Comparison of ENCODE assay signal across 22 cellular contexts in the genomic region with DNA sequence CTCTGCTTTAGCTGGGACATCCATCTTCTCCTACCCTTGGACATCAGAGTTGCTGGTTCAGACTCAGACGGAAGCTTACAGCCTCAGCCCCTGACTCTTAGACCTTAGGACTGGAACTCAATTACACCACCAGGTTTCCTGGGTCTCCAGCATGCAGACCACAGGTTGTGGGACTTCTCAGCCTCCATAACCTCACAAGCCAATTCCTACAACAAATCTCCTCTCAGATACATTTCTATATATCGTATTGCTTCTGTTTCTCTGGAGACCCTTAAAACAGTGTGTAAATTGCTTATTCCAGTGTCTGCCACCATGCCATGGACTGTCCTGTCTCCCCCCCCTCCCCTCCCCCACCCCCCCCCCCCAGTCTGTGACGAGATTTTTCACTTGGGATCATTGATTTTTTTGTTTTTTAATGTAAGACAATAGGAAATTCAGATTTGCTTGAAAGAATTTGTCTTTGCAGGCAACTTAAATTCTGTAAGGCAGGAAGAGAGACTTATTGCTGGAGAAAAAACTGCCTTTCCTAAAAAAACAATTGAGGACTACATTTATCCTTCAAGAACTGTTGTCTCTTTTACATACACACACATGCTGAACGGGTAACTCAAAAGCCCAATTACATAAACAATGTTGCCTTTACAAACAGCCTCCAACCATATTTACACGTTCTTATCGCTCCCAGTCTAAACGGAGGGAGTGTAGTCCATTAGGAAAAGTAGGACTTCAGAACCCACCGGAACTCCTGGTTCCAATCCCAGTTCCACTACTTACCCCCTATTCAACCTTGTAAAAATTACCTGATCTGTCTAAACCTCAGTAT. TPM values are rescaled to one million over a fixed set of nuclear protein-coding genes. Genes with fewer than 3 reads are reported as not detected.
A peak's percentile ranks its signal among the peaks of the same experiment; 100 is the strongest.
DNase-seq lines count a peak whose midpoint lies in the region; FAIRE-seq and TF ChIP-seq lines count a peak whose summit lies in the region.
"Had no signal": no experiment of that assay in that cellular context is flagged by ENCODE, and none has a peak within 500 bp of the region (broad histone marks: within the 10 kb centered on the region; RNA-seq: fewer than 3 reads in every experiment).

No MANE protein-coding gene starts in this region.

- POLR2A ChIA-PET in RWPE1 (lab: Yijun Ruan, JAX; ENCODE audit: low non-redundant PET) (no interaction called here), H1 (lab: Charles Lee; ENCODE audit: partially characterized antibody) (no interaction called here)

- H3K18ac ChIP-seq in H1 (ENCODE audit: extremely low read depth, low read length) = no peak overlapping the region

- H3K27ac ChIP-seq in RWPE1 = peak overlapping the region; percentile 78; the same call in 1 of the 2 replicates
- no peak overlapping the region for H3K27ac ChIP-seq in H1 (ENCODE audit: low read depth, low read length)

- no peak overlapping the region for H3K4me3 ChIP-seq in H1 (ENCODE audit: extremely low read depth in 1 of 4, insufficient read depth in 2 of 4, low read depth in 3 of 4, low read length in 4 of 4)

- CTCF ChIA-PET in RWPE1 (lab: Yijun Ruan, JAX) (no interaction called here), H1 (lab: Charles Lee; ENCODE audit: partially characterized antibody) (interaction anchor here (1.1 to 2.2 kb wide), 2 partner anchors 27 to 133 kb away, joined by 3 to 5 read pairs; no protein-coding TSS in a partner anchor)

- H3K56ac ChIP-seq in H1 (replicated peaks; ENCODE audit: insufficient read length, low read depth, low read length) = no peak overlapping the region

- H3K27me3 ChIP-seq in H1 (replicated peaks in 1 of 4; ENCODE audit: control insufficient read depth in 3 of 4, extremely low read depth in 1 of 4, insufficient read depth in 3 of 4, low read length in 3 of 4) = no peaks in the 10 kb centered on the region

- no peak overlapping the region for H3K23ac ChIP-seq in H1 (ENCODE audit: insufficient read length)

- TF ChIP-seq EP300 in H1 (IDR thresholded peaks at IDR 0.05; ENCODE audit: borderline replicate concordance in 1 of 2, low read depth in 2 of 2, low read length in 2 of 2) = no peak

- no peak overlapping the region for H2BK12ac ChIP-seq in H1 (ENCODE audit: low read depth, low read length)

- H4K5ac ChIP-seq in H1 (ENCODE audit: insufficient read length, low read depth, low read length) = no peak overlapping the region

- no peak overlapping the region for H4K8ac ChIP-seq in H1 (ENCODE audit: extremely low read depth, insufficient read depth, low read length)

- no peaks in the 10 kb centered on the region for H3K9me3 ChIP-seq in H1 (ENCODE audit: insufficient read depth in 2 of 2, low read depth in 1 of 2, low read length in 1 of 2)

- TF ChIP-seq CTCF in RWPE1 (conservative IDR thresholded peaks at IDR 0.05; ENCODE audit: low read depth) (no peak), H1 (IDR thresholded peaks at IDR 0.05; ENCODE audit: control extremely low read depth in 1 of 3, insufficient read depth in 1 of 3, low read depth in 1 of 3, low read length in 3 of 3) (no peak)

- no peak overlapping the region for H3K14ac ChIP-seq in H1 (ENCODE audit: insufficient read length)

- no peaks in the 10 kb centered on the region for H3K79me1 ChIP-seq in H1 (ENCODE audit: low read depth, low read length)

- no peak overlapping the region for H2BK120ac ChIP-seq in H1 (replicated peaks; ENCODE audit: low read depth, low read length)

- DNase-seq in H4 (ENCODE audit: low spot score) (peak; percentile 69), RWPE1 (ENCODE audit: low spot score) (no peak), H1 (ENCODE audit: low read depth in 1 of 2, low spot score in 2 of 2) (no peak), NAMALWA (ENCODE audit: low spot score) (no peak), NCI-H2029 (lab: John Stamatoyannopoulos, UW) (no peak)
- DNase-seq in stimulated activated CD4-positive, alpha-beta T cell treated with anti-CD3 and anti-CD28 coated beads, Interleukin-4, amount 100 ng/mL, for 4 hours = no peak
- DNase-seq: C1 segment of cervical spinal cord; Calu3; CD4-positive, alpha-beta memory T cell; COR-L47; DMS53; DMS79 treated with DMSO at 0.1 percent for 48 hours; GF-D8; GOT3; H9 had no signal

- no peak for FAIRE-seq in H1 (lab: Jason Lieb, UNC)
- FAIRE-seq: GM12891, GM18507 had no signal

- H3K9ac ChIP-seq in H1 (replicated peaks in 1 of 4; ENCODE audit: extremely low read depth in 1 of 4, low read depth in 3 of 4, low read length in 3 of 4) = no peak overlapping the region

- no peak overlapping the region for H3K4ac ChIP-seq in H1 (replicated peaks; ENCODE audit: insufficient read length, low read depth, low read length)

- no peak overlapping the region for H4K91ac ChIP-seq in H1 (replicated peaks; ENCODE audit: insufficient read length, low read length)

- no peak overlapping the region for H2BK5ac ChIP-seq in H1 (ENCODE audit: low read depth, low read length)

- H2BK20ac ChIP-seq in H1 (ENCODE audit: low read length) = no peak overlapping the region

- no peaks in the 10 kb centered on the region for H4K20me1 ChIP-seq in H1 (replicated peaks in 1 of 2; ENCODE audit: control insufficient read depth in 1 of 2, insufficient read depth in 2 of 2, low read length in 2 of 2)

- no peak for TF ChIP-seq RAD21 in H1 (IDR thresholded peaks at IDR 0.05 in 1 of 2, conservative IDR thresholded peaks at IDR 0.05 in 1 of 2; ENCODE audit: low read depth in 2 of 2, low read length in 2 of 2)

- H3K4me2 ChIP-seq in H1 (ENCODE audit: insufficient read depth in 1 of 2, low read depth in 2 of 2, low read length in 2 of 2) = no peak overlapping the region

- H3K23me2 ChIP-seq in H1 (ENCODE audit: low read depth, low read length) = peaks cover 5% of the 10 kb centered on the region; the same call in 1 of the 2 replicates

- H2BK15ac ChIP-seq in H1 (ENCODE audit: low read length) = no peak overlapping the region

- H2AK5ac ChIP-seq in H1 (ENCODE audit: low read depth, low read length) = 0 out of 2 replicates have a peak overlapping the region, but pooled peaks have one; percentile 1

- no peaks in the 10 kb centered on the region for H3K79me2 ChIP-seq in H1 (ENCODE audit: control insufficient read depth in 1 of 2, insufficient read depth in 2 of 2, low read length in 2 of 2)

- TF ChIP-seq POLR2A in H1 (IDR thresholded peaks at IDR 0.05; ENCODE audit: control extremely low read depth in 1 of 2, low read depth in 2 of 2, low read length in 2 of 2) = no peak

- H3K36me3 ChIP-seq in H1 (ENCODE audit: control insufficient read depth in 2 of 4, insufficient read depth in 4 of 4, low read length in 3 of 4) = no peaks in the 10 kb centered on the region

- 77% methylated on average over 8 of the region's 8 CpGs; no CpG with 5 or more reads in 1 of the 2 experiments for WGBS in H1 (ENCODE audit: extremely low coverage in 1 of 2, insufficient coverage in 1 of 2, insufficient read length in 1 of 2, insufficient replicate concordance in 2 of 2, low coverage in 1 of 2, low lambda C conversion rate in 2 of 2, missing lambda C conversion rate in 1 of 2), 2 experiments

- H3K4me1 ChIP-seq in H1 (replicated peaks in 1 of 4; ENCODE audit: control insufficient read depth in 3 of 4, insufficient read depth in 4 of 4, low read length in 3 of 4) = peaks cover 0 to 5% (median under 1%) of the 10 kb centered on the region in 4 experiments; a peak in 5 of 7 replicates

- peak overlapping the region; percentile 81; the same call in 1 of the 2 replicates for H2AFZ ChIP-seq in H1 (ENCODE audit: low read length)

TF ChIP-seq in H1, 55 proteins besides CTCF, POLR2A, EP300 and RAD21:
- no peak for TF ChIP-seq ASH2L (IDR thresholded peaks at IDR 0.05; ENCODE audit: low read length)
- no peak for TF ChIP-seq POLR2AphosphoS5 (IDR thresholded peaks at IDR 0.05; ENCODE audit: low read depth, low read length)
- no peak for TF ChIP-seq E2F6 (IDR thresholded peaks at IDR 0.05)
- TF ChIP-seq CHD1 (IDR thresholded peaks at IDR 0.05; ENCODE audit: low read depth, low read length) = no peak
- no peak for TF ChIP-seq JUN (IDR thresholded peaks at IDR 0.05; ENCODE audit: low read depth, low read length)
- TF ChIP-seq KDM4A (IDR thresholded peaks at IDR 0.05; ENCODE audit: low read depth, low read length, severe bottlenecking) = no peak
- TF ChIP-seq JUND (IDR thresholded peaks at IDR 0.05; ENCODE audit: low read length) = no peak
- no peak for TF ChIP-seq HDAC6 (IDR thresholded peaks at IDR 0.05; ENCODE audit: low read depth, low read length)
- no peak for TF ChIP-seq MAFK (IDR thresholded peaks at IDR 0.05; ENCODE audit: low read depth, low read length)

RNA-seq across cellular contexts. Expression of gene TEKT5, which starts 39.9 kb away (rescaled TPM):
- not detected in 2 replicates for total RNA-seq in H4 (2014; rRNA removed; shearing (Covaris generic))
- not detected in 2 replicates for total RNA-seq in H1 (2021; fragmentation: NEBNext Ultra II Directional; extraction: Animal tissue kit (Norgen Biotek cat#: 25700))
- polyA plus RNA-seq in H1 (2011; rRNA removed) = 0.24 and 0.95 TPM in 2 replicates
- polyA plus RNA-seq in H1 (2011; cell fraction: cytosol; rRNA removed) = 0.26 TPM
- polyA plus RNA-seq in H1 (2011; cell fraction: nucleus; rRNA removed) = 0.68 TPM
- polyA plus RNA-seq in H1 (2012, experiment 1 of 2) = 0.36 to 1.3 TPM (median 0.60 TPM) in 4 replicates
- polyA plus RNA-seq in H1 (2012, experiment 2 of 2) = not detected
- polyA plus RNA-seq in H1 (2013, experiment 1 of 2) = 0.20 TPM
- polyA plus RNA-seq in H1 (2013, experiment 2 of 2) = 0.09 TPM
- 0.22 and 0.54 TPM in 2 replicates for polyA minus RNA-seq in H1 (2011; rRNA and poly(A)+ RNA removed)
- polyA minus RNA-seq in H1 (2011; cell fraction: cytosol; rRNA and poly(A)+ RNA removed) = not detected
- 1.2 TPM for polyA minus RNA-seq in H1 (2011; cell fraction: nucleus; rRNA and poly(A)+ RNA removed)
- total RNA-seq: A172; A673; Calu3; CD4-positive, alpha-beta memory T cell; Daoy; G401 had no signal
- polyA plus RNA-seq: BJ; CD4-positive, alpha-beta memory T cell had no signal
